ENCODE assay signal across 1 cellular context in the genomic region with DNA sequence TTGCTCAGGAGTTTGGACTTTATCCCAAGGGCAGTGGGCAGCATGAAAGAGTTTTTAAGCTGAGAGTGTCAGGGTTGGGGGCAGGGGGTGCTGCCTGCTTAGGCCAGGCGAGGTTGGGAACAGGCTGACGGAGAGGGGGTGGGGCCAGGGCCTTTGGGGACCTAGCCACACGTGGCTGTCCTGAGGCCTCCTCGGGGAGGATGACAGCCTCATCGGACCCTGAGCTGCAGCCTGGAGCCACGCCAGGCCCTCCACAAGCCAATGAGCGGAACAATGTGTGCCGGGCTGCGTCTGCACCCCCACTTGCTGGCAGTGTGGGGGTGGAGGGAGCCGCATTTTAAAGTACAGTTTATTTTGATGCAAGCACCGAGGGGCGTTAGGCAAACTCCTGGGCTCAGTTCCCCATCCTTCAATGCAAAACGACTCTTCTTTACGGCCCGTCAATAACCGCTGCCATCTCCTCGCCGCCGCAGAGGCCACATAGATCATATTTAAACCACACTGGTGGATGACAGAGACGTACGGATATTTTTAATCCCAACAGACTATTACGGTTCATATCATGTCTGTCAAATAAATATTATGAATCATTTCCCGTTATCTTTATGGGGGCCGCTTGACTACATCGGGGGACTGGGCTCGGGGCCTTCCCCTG.
A peak's percentile ranks its signal among the peaks of the same experiment; 100 is the strongest.
TF ChIP-seq lines count a peak whose summit lies in the region.

No MANE protein-coding gene starts in this region.

TF ChIP-seq in liver, 16 proteins besides CTCF, POLR2A, EP300 and RAD21 (continued from another document):
- TF ChIP-seq, protein P1, sequence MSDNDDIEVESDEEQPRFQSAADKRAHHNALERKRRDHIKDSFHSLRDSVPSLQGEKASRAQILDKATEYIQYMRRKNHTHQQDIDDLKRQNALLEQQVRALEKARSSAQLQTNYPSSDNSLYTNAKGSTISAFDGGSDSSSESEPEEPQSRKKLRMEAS (IDR thresholded peaks at IDR 0.05): peak; percentile 58
- peak in 1 of 2 donors; percentile 12 for TF ChIP-seq JUND (IDR thresholded peaks at IDR 0.05)
- TF ChIP-seq YY1 (IDR thresholded peaks at IDR 0.05): no peak
- TF ChIP-seq, protein P2, sequence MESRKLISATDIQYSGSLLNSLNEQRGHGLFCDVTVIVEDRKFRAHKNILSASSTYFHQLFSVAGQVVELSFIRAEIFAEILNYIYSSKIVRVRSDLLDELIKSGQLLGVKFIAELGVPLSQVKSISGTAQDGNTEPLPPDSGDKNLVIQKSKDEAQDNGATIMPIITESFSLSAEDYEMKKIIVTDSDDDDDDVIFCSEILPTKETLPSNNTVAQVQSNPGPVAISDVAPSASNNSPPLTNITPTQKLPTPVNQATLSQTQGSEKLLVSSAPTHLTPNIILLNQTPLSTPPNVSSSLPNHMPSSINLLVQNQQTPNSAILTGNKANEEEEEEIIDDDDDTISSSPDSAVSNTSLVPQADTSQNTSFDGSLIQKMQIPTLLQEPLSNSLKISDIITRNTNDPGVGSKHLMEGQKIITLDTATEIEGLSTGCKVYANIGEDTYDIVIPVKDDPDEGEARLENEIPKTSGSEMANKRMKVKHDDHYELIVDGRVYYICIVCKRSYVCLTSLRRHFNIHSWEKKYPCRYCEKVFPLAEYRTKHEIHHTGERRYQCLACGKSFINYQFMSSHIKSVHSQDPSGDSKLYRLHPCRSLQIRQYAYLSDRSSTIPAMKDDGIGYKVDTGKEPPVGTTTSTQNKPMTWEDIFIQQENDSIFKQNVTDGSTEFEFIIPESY (IDR thresholded peaks at IDR 0.05): no peak
- peak; percentile 91 for TF ChIP-seq HNF4G (IDR thresholded peaks at IDR 0.05)
- peak; percentile 94 for TF ChIP-seq SP1 (IDR thresholded peaks at IDR 0.05)
